24 cellular contexts compared by ENCODE assay signal in genomic region chr7:138755831-138756590, GRCh38. TPM values are rescaled to one million over a fixed set of nuclear protein-coding genes. Genes with fewer than 3 reads are reported as not detected.
A peak's percentile ranks its signal among the peaks of the same experiment; 100 is the strongest.
DNase-seq lines count a peak whose midpoint lies in the region; TF ChIP-seq lines count a peak whose summit lies in the region.
"Had no signal": no experiment of that assay in that cellular context is flagged by ENCODE, and none has a peak within 500 bp of the region (broad histone marks: within the 10 kb centered on the region; RNA-seq: fewer than 3 reads in every experiment).

No MANE protein-coding gene starts in this region.

- no peaks in the 10 kb centered on the region for H3K36me3 ChIP-seq in GM23248 (ENCODE audit: low read depth)
- no peaks in the 10 kb centered on the region for H3K36me3 ChIP-seq in parathyroid adenoma (ENCODE audit: control insufficient read depth, insufficient read depth, low read length)
- no peaks in the 10 kb centered on the region for H3K36me3 ChIP-seq in HAP-1 (replicated peaks)
- H3K36me3 ChIP-seq: left lung, upper lobe of right lung had no signal

- H3K79me2 ChIP-seq in GM23248 (ENCODE audit: insufficient read depth) (no peaks in the 10 kb centered on the region), parathyroid adenoma (no peaks in the 10 kb centered on the region)

- H4K20me1 ChIP-seq in GM23248 (ENCODE audit: insufficient read depth) = no peaks in the 10 kb centered on the region

- H3K9me3 ChIP-seq in GM23248 (ENCODE audit: low read depth) = no peaks in the 10 kb centered on the region
- H3K9me3 ChIP-seq in parathyroid adenoma (ENCODE audit: control insufficient read depth, low read length) = no peaks in the 10 kb centered on the region
- H3K9me3 ChIP-seq in HAP-1 = no peaks in the 10 kb centered on the region
- H3K9me3 ChIP-seq: left lung, upper lobe of right lung had no signal

- no peak overlapping the region for H3K9ac ChIP-seq in GM23248
- H3K9ac ChIP-seq in parathyroid adenoma = no peak overlapping the region

- no peak overlapping the region for H3K27ac ChIP-seq in GM23248
- peak overlapping the region; percentile 80 for H3K27ac ChIP-seq in parathyroid adenoma
- H3K27ac ChIP-seq: HL-60, left lung, RWPE1, upper lobe of right lung had no signal

- H3K27me3 ChIP-seq in GM23248 (replicated peaks; ENCODE audit: insufficient read depth) (peaks cover 7% of the 10 kb centered on the region; the same call in 1 of the 2 replicates), parathyroid adenoma (ENCODE audit: control insufficient read depth, insufficient read depth, low read length) (no peaks in the 10 kb centered on the region), HAP-1 (ENCODE audit: low read depth) (no peaks in the 10 kb centered on the region)
- H3K27me3 ChIP-seq: left lung, upper lobe of right lung had no signal

- H3K4me3 ChIP-seq in GM23248 (no peak overlapping the region), fibroblast of the aortic adventitia (ENCODE audit: low read depth, low read length) (no peak overlapping the region), parathyroid adenoma (ENCODE audit: low read depth, low read length) (no peak overlapping the region), HAP-1 (no peak overlapping the region)
- H3K4me3 ChIP-seq: left lung, upper lobe of right lung had no signal

- H3F3A ChIP-seq in GM23248 (ENCODE audit: insufficient read depth) = no peaks in the 10 kb centered on the region

- no peak overlapping the region for H3K4me2 ChIP-seq in GM23248 (ENCODE audit: unreplicated experiment)
- H3K4me2 ChIP-seq in parathyroid adenoma (ENCODE audit: low read length) = no peak overlapping the region

- DNase-seq in GM23248 (peak; percentile 13), SHP77 (lab: John Stamatoyannopoulos, UW) (peak; percentile 24 to 54), fibroblast of the aortic adventitia (ENCODE audit: low read depth) (peak; percentile 7), HAP-1 (ENCODE audit: low spot score in 2 of 2) (no peak), NCI-H345 (lab: John Stamatoyannopoulos, UW) (no peak), NCI-H1694 (lab: John Stamatoyannopoulos, UW) (no peak), NCI-H2196 treated with DMSO at 0.1 percent for 48 hours (lab: John Stamatoyannopoulos, UW; ENCODE audit: unreplicated experiment) (no peak)
- DNase-seq: activated CD4-positive, alpha-beta T cell treated with anti-CD3 and anti-CD28 coated beads for 48 hours; activated CD8-positive, alpha-beta memory T cell treated with anti-CD3 and anti-CD28 coated beads, Interleukin-2, amount 50 U/mL, for 4 hours; activated gamma-delta T cell; amniotic stem cell; left lung; NCI-H187 treated with DMSO at 0.1 percent for 48 hours; NCI-H446 treated with DMSO at 0.1 percent for 48 hours; NK-92 treated with Interleukin-12 subunit alpha and Interleukin-12 subunit beta, amount 100 ng/mL, for 24 hours; SW 1271; upper lobe of right lung had no signal

- WGBS in GM23248 (ENCODE audit: low coverage in 1 of 2, low lambda C conversion rate in 2 of 2, missing lambda C conversion rate in 2 of 2), 2 experiments = 25 to 28% methylated on average over 4 of the region's 4 CpGs

- TF ChIP-seq CTCF in fibroblast of the aortic adventitia (IDR thresholded peaks at IDR 0.05; ENCODE audit: insufficient read depth, low read length) (no peak), parathyroid adenoma (IDR thresholded peaks at IDR 0.05) (no peak)

- in situ Hi-C loops in GM23248 (cut with MboI) (no loop called here), HAP-1 (cut with MboI; ENCODE audit: low sequenced_read_pairs) (no loop called here)

- H2AFZ ChIP-seq in GM23248 (no peak overlapping the region), parathyroid adenoma (peak overlapping the region; percentile 87)

- no peaks in the 10 kb centered on the region for H3K9me2 ChIP-seq in GM23248 (ENCODE audit: insufficient read depth)

- H3K4me1 ChIP-seq in GM23248 (ENCODE audit: insufficient read depth) (no peaks in the 10 kb centered on the region), parathyroid adenoma (peaks cover 38% of the 10 kb centered on the region), HAP-1 (peaks cover 7% of the 10 kb centered on the region)

RNA-seq across cellular contexts. Expression of gene TMEM213, which starts 41.8 kb away (rescaled TPM):
- total RNA-seq in GM23248 (2014; rRNA removed; shearing (Covaris generic)) = not detected in 2 replicates
- not detected in 2 replicates for polyA plus RNA-seq in GM23248 (2016; fragmentation: Nextera tagmentation; extraction: Ambion mirVana)
- total RNA-seq in fibroblast of the aortic adventitia (ENCODE audit: low replicate concordance) = 0.33 TPM in 1 of 2 replicates, not detected in the other
- total RNA-seq: esophagus mucosa, G401, posterior vena cava, skeletal muscle tissue had no signal

RNA-seq across cellular contexts. Expression of gene ATP6V0A4, which starts 42.0 kb away (rescaled TPM):
- total RNA-seq in GM23248 (2014; rRNA removed; shearing (Covaris generic)) = 0.43 and 1.4 TPM in 2 replicates
- 0.35 and 0.43 TPM in 2 replicates for polyA plus RNA-seq in GM23248 (2016; fragmentation: Nextera tagmentation; extraction: Ambion mirVana)
- not detected in 2 replicates for total RNA-seq in fibroblast of the aortic adventitia (ENCODE audit: low replicate concordance)
- total RNA-seq: G401, posterior vena cava, skeletal muscle tissue had no signal

RNA-seq across cellular contexts. Expression of gene SVOPL, which starts 54.8 kb away (rescaled TPM):
- total RNA-seq in GM23248 (2014; rRNA removed; shearing (Covaris generic)) = not detected in 2 replicates
- polyA plus RNA-seq in GM23248 (2016; fragmentation: Nextera tagmentation; extraction: Ambion mirVana) = not detected in 2 replicates
- total RNA-seq in fibroblast of the aortic adventitia (ENCODE audit: low replicate concordance) = not detected in 2 replicates
- total RNA-seq: esophagus mucosa, G401, posterior vena cava, skeletal muscle tissue had no signal

Comparison
In these comparisons a context has a peak if more than half of its experiments do, and no peak if none do; other contexts are left out.
1. DNase-seq: peak in GM23248 (single experiment), SHP77 (2 of 2) and fibroblast of the aortic adventitia (single experiment); none in HAP-1 (0 of 2), NCI-H345 (single experiment), NCI-H1694 (single experiment) and NCI-H2196 treated with DMSO at 0.1 percent for 48 hours (single experiment).